Comparison of ENCODE assay signal across 32 cellular contexts in genomic region chr12:14986449-14986848, GRCh38. TPM values are rescaled to one million over a fixed set of nuclear protein-coding genes. Genes with fewer than 3 reads are reported as not detected.
A peak's percentile ranks its signal among the peaks of the same experiment; 100 is the strongest.
DNase-seq lines count a peak whose midpoint lies in the region; ATAC-seq and TF ChIP-seq lines count a peak whose summit lies in the region.
"Had no signal": no experiment of that assay in that cellular context is flagged by ENCODE, and none has a peak within 500 bp of the region (broad histone marks: within the 10 kb centered on the region; RNA-seq: fewer than 3 reads in every experiment).

No MANE protein-coding gene starts in this region.

- peak; percentile 42; the same call in 1 of the 2 replicates for TF ChIP-seq RAD21 in Ishikawa (IDR thresholded peaks at IDR 0.05; ENCODE audit: low read depth)

- H3K27me3 ChIP-seq in CD4-positive, alpha-beta T cell (ENCODE audit: control insufficient read depth, insufficient read depth, low read length): no peaks in the 10 kb centered on the region

- ATAC-seq in CD4-positive, alpha-beta T cell (ENCODE audit: poor library complexity): no peak
- no peak for ATAC-seq in GM19452 (IDR thresholded peaks at IDR 0.05; ENCODE audit: unreplicated experiment)
- no peak for ATAC-seq in effector memory CD8-positive, alpha-beta T cell (replicated peaks)
- ATAC-seq: activated CD8-positive, alpha-beta T cell treated with anti-CD3 and anti-CD28 coated beads, Interleukin-2, amount 10 ng/mL, durations not matched to agents 7 days and 5 days; GM23338; left lobe of liver; T-helper 17 cell had no signal

- TF ChIP-seq EP300 in Ishikawa (IDR thresholded peaks at IDR 0.05; ENCODE audit: borderline replicate concordance): no peak

- TF ChIP-seq CTCF in CD4-positive, alpha-beta T cell (IDR thresholded peaks at IDR 0.05): peak; percentile 21
- TF ChIP-seq CTCF in astrocyte of the spinal cord (IDR thresholded peaks at IDR 0.05; ENCODE audit: low read depth, low read length): peak; percentile 11
- TF ChIP-seq CTCF in epithelial cell of proximal tubule (conservative IDR thresholded peaks at IDR 0.05; ENCODE audit: low read depth, low read length): peak; percentile 21

- CTCF ChIA-PET in CD4-positive, alpha-beta T cell (lab: Charles Lee): interaction anchor here (0.6 to 0.7 kb wide), 2 partner anchors 140 to 484 kb away, joined by 3 read pairs; no protein-coding TSS in a partner anchor

- H3K4me3 ChIP-seq in astrocyte of the spinal cord (ENCODE audit: low read depth, low read length) (no peak overlapping the region), epithelial cell of proximal tubule (ENCODE audit: low read depth, low read length) (no peak overlapping the region)
- H3K4me3 ChIP-seq: GM23338, prostate gland, SK-N-MC had no signal

- no peaks in the 10 kb centered on the region for H3K9me3 ChIP-seq in CD4-positive, alpha-beta T cell (ENCODE audit: control insufficient read depth, low read length)
- H3K9me3 ChIP-seq: prostate gland had no signal

- in situ Hi-C loops in astrocyte of the spinal cord (cut with HindIII; ENCODE audit: low sequenced_read_pairs): no loop called here

- no peak overlapping the region for H3K27ac ChIP-seq in CD4-positive, alpha-beta T cell (ENCODE audit: low read depth, low read length)
- H3K27ac ChIP-seq: prostate gland, SK-N-MC had no signal

- H3K4me1 Mint-ChIP-seq in CD4-positive, alpha-beta T cell (ENCODE audit: low read depth): peaks cover 41% of the 10 kb centered on the region
- H3K4me1 Mint-ChIP-seq in effector memory CD8-positive, alpha-beta T cell (ENCODE audit: low read depth in 2 of 2): peaks cover 14% of the 10 kb centered on the region in 2 donors

- DNase-seq in CD4-positive, alpha-beta T cell: no peak
- DNase-seq in astrocyte of the spinal cord (ENCODE audit: low read depth, low spot score): no peak
- no peak for DNase-seq in epithelial cell of proximal tubule (ENCODE audit: low read depth)
- no peak for DNase-seq in EL
- no peak for DNase-seq in effector memory CD8-positive, alpha-beta T cell
- DNase-seq in activated effector memory CD4-positive, alpha-beta T cell treated with Interleukin-2 at 50 U/mL for 16 hours: no peak
- DNase-seq: activated CD4-positive, alpha-beta T cell treated with anti-CD3 and anti-CD28 coated beads for 1 hour; activated CD8-positive, alpha-beta T cell treated with anti-CD3 and anti-CD28 coated beads, Interleukin-2, amount 10 ng/mL, durations not matched to agents 7 days and 5 days; activated effector memory CD4-positive, alpha-beta T cell treated with anti-CD3 and anti-CD28 coated beads, Interleukin-2, amount 50 U/mL, for 16 hours; activated naive CD8-positive, alpha-beta T cell treated with anti-CD3 and anti-CD28 coated beads, Interleukin-2, amount 10 ng/mL, durations not matched to agents 7 days and 5 days; DMS79; hypothalamus; immature natural killer cell; NCI-H2029 treated with DMSO at 0.1 percent for 48 hours; NCI-H526; stimulated activated naive CD4-positive, alpha-beta T cell treated with Interleukin-2 at 50 U/mL for 16 hours; T-helper 17 cell had no signal

- POLR2A ChIA-PET in CD4-positive, alpha-beta T cell (lab: Charles Lee): interaction anchor here (0.7 to 1.3 kb wide), 2 partner anchors 26 to 216 kb away, joined by 3 read pairs; a partner anchor contains a TSS

- no peak overlapping the region for H3K4me3 Mint-ChIP-seq in CD4-positive, alpha-beta T cell
- H3K4me3 Mint-ChIP-seq in effector memory CD8-positive, alpha-beta T cell: no peak overlapping the region
- H3K4me3 Mint-ChIP-seq: activated CD8-positive, alpha-beta T cell treated with anti-CD3 and anti-CD28 coated beads, Interleukin-2, amount 10 ng/mL, durations not matched to agents 7 days and 5 days; activated naive CD8-positive, alpha-beta T cell treated with anti-CD3 and anti-CD28 coated beads, Interleukin-2, amount 10 ng/mL, durations not matched to agents 7 days and 5 days; B cell; GM23338; immature natural killer cell; T-helper 17 cell had no signal

- no peaks in the 10 kb centered on the region for H3K27me3 Mint-ChIP-seq in CD4-positive, alpha-beta T cell
- peaks cover 0 to 15% of the 10 kb centered on the region in 2 donors for H3K27me3 Mint-ChIP-seq in effector memory CD8-positive, alpha-beta T cell
- H3K27me3 Mint-ChIP-seq: activated naive CD8-positive, alpha-beta T cell treated with anti-CD3 and anti-CD28 coated beads, Interleukin-2, amount 10 ng/mL, durations not matched to agents 7 days and 5 days; B cell had no signal

- intact Hi-C loops in CD4-positive, alpha-beta T cell (cut with DNase I, micrococcal nuclease): loop anchor here in 1 of 2 experiments (2.0 kb wide), 1 partner anchor 48 kb away; the partner anchor contains the start of gene ERP27

- no peaks in the 10 kb centered on the region for H3K36me3 Mint-ChIP-seq in CD4-positive, alpha-beta T cell (ENCODE audit: low read depth)
- H3K36me3 Mint-ChIP-seq in effector memory CD8-positive, alpha-beta T cell (ENCODE audit: insufficient read depth): peaks cover 3% of the 10 kb centered on the region
- H3K36me3 Mint-ChIP-seq: immature natural killer cell had no signal

- H3K27ac Mint-ChIP-seq in CD4-positive, alpha-beta T cell: no peak overlapping the region
- H3K27ac Mint-ChIP-seq in effector memory CD8-positive, alpha-beta T cell: no peak overlapping the region
- H3K27ac Mint-ChIP-seq: activated CD8-positive, alpha-beta T cell treated with anti-CD3 and anti-CD28 coated beads, Interleukin-2, amount 10 ng/mL, durations not matched to agents 7 days and 5 days; activated naive CD8-positive, alpha-beta T cell treated with anti-CD3 and anti-CD28 coated beads, Interleukin-2, amount 10 ng/mL, durations not matched to agents 7 days and 5 days; B cell; GM23338; immature natural killer cell; T-helper 17 cell had no signal

- H3K9me3 Mint-ChIP-seq in CD4-positive, alpha-beta T cell: peaks cover 6% of the 10 kb centered on the region
- H3K9me3 Mint-ChIP-seq in effector memory CD8-positive, alpha-beta T cell: no peaks in the 10 kb centered on the region
- H3K9me3 Mint-ChIP-seq: GM23338, immature natural killer cell had no signal

TF ChIP-seq in Ishikawa, 13 proteins besides CTCF, POLR2A, EP300 and RAD21:
- no peak for TF ChIP-seq TAF1 (IDR thresholded peaks at IDR 0.05; ENCODE audit: low read depth)
- no peak for TF ChIP-seq FOXM1 (IDR thresholded peaks at IDR 0.05; ENCODE audit: borderline replicate concordance, low read depth)
- no peak for TF ChIP-seq TCF12 (IDR thresholded peaks at IDR 0.05; ENCODE audit: low read depth)
TF ChIP-seq in Ishikawa: peak in this region for 0.

RNA-seq across cellular contexts. Expression of gene PDE6H, which starts 13.6 kb away (rescaled TPM):
- not detected for total RNA-seq in CD4-positive, alpha-beta T cell
- not detected in 2 replicates for total RNA-seq in epithelial cell of proximal tubule
- total RNA-seq: activated naive CD8-positive, alpha-beta T cell treated with anti-CD3 and anti-CD28 coated beads, Interleukin-2, amount 10 ng/mL, durations not matched to agents 7 days and 5 days; B cell; frontal cortex; GM23338; IMR-90; left lobe of liver; MCF 10A; mesenteric fat pad; myocyte; prostate gland; RPMI7951; T-helper 17 cell; ureter had no signal

RNA-seq across cellular contexts. Expression of gene ARHGDIB, which starts 25.0 kb away (rescaled TPM):
- 100 to 1,000 TPM; 872 to 942 TPM for total RNA-seq in CD4-positive, alpha-beta T cell
- total RNA-seq in epithelial cell of proximal tubule: 23.9 and 41.6 TPM in 2 replicates
- total RNA-seq: GM23338, myocyte had no signal

RNA-seq across cellular contexts. Expression of gene ERP27, which starts 48.1 kb away (rescaled TPM):
- 10 to 100 TPM; 16.2 to 17.1 TPM for total RNA-seq in CD4-positive, alpha-beta T cell
- 0.58 and 1.4 TPM in 2 replicates for total RNA-seq in epithelial cell of proximal tubule
- total RNA-seq: frontal cortex, GM23338, IMR-90, MCF 10A, myocyte, RPMI7951, temporal lobe had no signal

Comparison
In these comparisons a context has a peak if more than half of its experiments do, and no peak if none do; other contexts are left out.
1. RNA of gene ARHGDIB, which starts 25.0 kb away (total RNA-seq): 872 to 942 TPM in CD4-positive, alpha-beta T cell; 23.9 to 41.6 TPM in epithelial cell of proximal tubule; every median in the first group is over 10 times any median in the second.
2. Peak in every context shown above with its lines, with median percentiles within 50 percentile points of each other: CTCF ChIP-seq.